Comparison of ENCODE assay signal across 19 cellular contexts in the genomic region with DNA sequence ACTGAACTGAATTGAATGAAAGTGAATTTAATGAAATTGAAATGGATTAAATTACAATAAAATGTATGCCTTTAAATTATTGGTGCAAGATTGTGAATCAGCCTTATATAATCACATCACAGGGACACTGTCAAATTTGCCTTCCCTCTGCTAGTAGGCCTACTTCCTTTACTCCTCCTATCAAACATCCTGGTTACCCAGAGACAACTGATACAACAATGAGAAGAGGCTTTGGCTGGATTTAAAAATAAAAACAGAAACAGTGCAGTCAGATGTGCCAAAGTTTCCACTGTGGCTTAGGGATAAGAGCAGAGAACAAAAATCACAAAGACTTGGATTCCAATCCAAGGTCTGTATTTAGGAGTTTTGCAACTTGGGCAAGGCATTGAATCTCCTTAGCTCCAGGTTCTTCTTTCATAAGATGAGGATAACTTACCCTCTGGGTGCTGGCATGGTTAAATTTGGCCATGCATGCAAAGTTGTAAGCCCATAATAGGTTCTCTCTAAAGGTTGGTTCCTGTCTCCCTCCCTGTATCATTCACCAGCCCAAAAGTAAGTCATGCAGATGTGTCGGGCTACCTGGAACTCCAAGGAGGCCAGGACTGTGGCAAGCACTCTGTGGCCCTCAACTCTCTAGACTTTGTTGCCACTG.
DNase-seq lines count a peak whose midpoint lies in the region; ATAC-seq and TF ChIP-seq lines count a peak whose summit lies in the region.
"Had no signal": no experiment of that assay in that cellular context is flagged by ENCODE, and none has a peak within 500 bp of the region (broad histone marks: within the 10 kb centered on the region; RNA-seq: fewer than 3 reads in every experiment).

No MANE protein-coding gene starts in this region.

- H3K9me3 ChIP-seq in mammary epithelial cell (replicated peaks; ENCODE audit: insufficient read depth, low read length) (no peaks in the 10 kb centered on the region), left ventricle myocardium inferior (replicated peaks) (no peaks in the 10 kb centered on the region), prostate gland (no peaks in the 10 kb centered on the region)
- H3K9me3 ChIP-seq: BLaER1 had no signal

- H3K9me3 Mint-ChIP-seq in MCF 10A (ENCODE audit: unreplicated experiment) = no peaks in the 10 kb centered on the region
- H3K9me3 Mint-ChIP-seq: GM23338, HFFc6 had no signal

- no peaks in the 10 kb centered on the region for H4K20me1 ChIP-seq in mammary epithelial cell (ENCODE audit: insufficient read depth, low read length)
- H4K20me1 ChIP-seq: BLaER1 had no signal

- H3K4me3 ChIP-seq in mammary epithelial cell (replicated peaks in 1 of 3; ENCODE audit: insufficient read depth in 1 of 3, low read depth in 2 of 3, low read length in 3 of 3) (no peak overlapping the region), left ventricle myocardium inferior (no peak overlapping the region), prostate gland (no peak overlapping the region)
- H3K4me3 ChIP-seq: BLaER1, GM23338 had no signal

- H3K4me1 ChIP-seq in mammary epithelial cell (ENCODE audit: insufficient read depth, low read length) (peaks cover 18% of the 10 kb centered on the region), left ventricle myocardium inferior (peaks cover 6% of the 10 kb centered on the region), prostate gland (replicated peaks) (no peaks in the 10 kb centered on the region)
- H3K4me1 ChIP-seq: BLaER1 had no signal

- no peak overlapping the region for H3K4me2 ChIP-seq in mammary epithelial cell (ENCODE audit: insufficient read depth, low read depth, low read length)
- H3K4me2 ChIP-seq: BLaER1, GM23338 had no signal

- H3K9ac ChIP-seq in mammary epithelial cell (ENCODE audit: insufficient read depth, low read length) = no peak overlapping the region
- H3K9ac ChIP-seq: BLaER1 had no signal

- POLR2A ChIA-PET in MCF 10A (lab: Yijun Ruan, JAX) = interaction anchor here (1.7 kb wide), 1 partner anchor 101 kb away, joined by 4 read pairs; no protein-coding TSS in a partner anchor

- H3K4me3 Mint-ChIP-seq in MCF 10A (ENCODE audit: unreplicated experiment) = no peak overlapping the region
- H3K4me3 Mint-ChIP-seq: CD14-positive monocyte; CD4-positive, alpha-beta memory T cell; GM23338; HFFc6 had no signal

- no peaks in the 10 kb centered on the region for H3K36me3 ChIP-seq in mammary epithelial cell (ENCODE audit: insufficient read depth, low read length)
- no peaks in the 10 kb centered on the region for H3K36me3 ChIP-seq in left ventricle myocardium inferior
- no peaks in the 10 kb centered on the region for H3K36me3 ChIP-seq in prostate gland
- H3K36me3 ChIP-seq: BLaER1 had no signal

- no peaks in the 10 kb centered on the region for H3K36me3 Mint-ChIP-seq in MCF 10A (ENCODE audit: insufficient read depth, unreplicated experiment)
- H3K36me3 Mint-ChIP-seq: CD14-positive monocyte; CD4-positive, alpha-beta memory T cell had no signal

- CTCF ChIA-PET in mammary epithelial cell (lab: Charles Lee; ENCODE audit: low non-redundant PET) (no interaction called here), MCF 10A (lab: Yijun Ruan, JAX) (interaction anchor here (0.9 kb wide), 1 partner anchor 115 kb away, joined by 3 read pairs; no protein-coding TSS in a partner anchor)

- DNase-seq in mammary epithelial cell (no peak), MCF 10A (ENCODE audit: unreplicated experiment) (no peak), dermis microvascular lymphatic vessel endothelial cell (ENCODE audit: low read depth in 2 of 2) (peak; percentile 9 to 26), left ventricle myocardium inferior (no peak), lung microvascular endothelial cell (ENCODE audit: low read depth in 2 of 2) (peak; percentile 48 to 57), NCI-H1694 treated with DMSO at 0.1 percent for 48 hours (lab: John Stamatoyannopoulos, UW) (no peak), prostate gland (ENCODE audit: low spot score) (no peak)
- DNase-seq: 8988T; CD4-positive, alpha-beta memory T cell; DMS153; DMS79 treated with DMSO at 0.1 percent for 48 hours; GF-D8; HFFc6 had no signal

- WGBS in mammary epithelial cell (ENCODE audit: low coverage, missing lambda C conversion rate) = 0% methylated on average over 1 of the region's 1 CpG
- 36% methylated on average over 1 of the region's 1 CpG for WGBS in prostate gland

- H3K4me1 Mint-ChIP-seq in MCF 10A (ENCODE audit: insufficient read depth, unreplicated experiment) = peaks cover 13% of the 10 kb centered on the region
- H3K4me1 Mint-ChIP-seq: CD14-positive monocyte; CD4-positive, alpha-beta memory T cell; GM23338 had no signal

- no peaks in the 10 kb centered on the region for H3K27me3 Mint-ChIP-seq in MCF 10A (ENCODE audit: insufficient read depth, unreplicated experiment)
- H3K27me3 Mint-ChIP-seq: CD4-positive, alpha-beta memory T cell had no signal

- no peaks in the 10 kb centered on the region for H3K79me2 ChIP-seq in mammary epithelial cell (ENCODE audit: insufficient read depth, low read length)

- BruUV-seq in mammary epithelial cell (replicated peaks; lab: Mats Ljungman, UMichigan) (no TSS peak), MCF 10A (replicated peaks; lab: Mats Ljungman, UMichigan) (no TSS peak)

- dilution Hi-C loops in mammary epithelial cell (cut with HindIII; ENCODE audit: low sequenced_read_pairs) = no loop called here

- H2AFZ ChIP-seq in mammary epithelial cell (ENCODE audit: low read depth, low read length) = peak overlapping the region; percentile 12
- H2AFZ ChIP-seq: GM23338 had no signal

- no peak for ATAC-seq in HG03378 (IDR thresholded peaks at IDR 0.05; ENCODE audit: unreplicated experiment)
- ATAC-seq: GM23338, HCT116, HepG2 had no signal

- H3K27ac ChIP-seq in mammary epithelial cell (ENCODE audit: insufficient read depth, low read depth, low read length) (no peak overlapping the region), left ventricle myocardium inferior (replicated peaks) (peak overlapping the region; percentile 29), prostate gland (no peak overlapping the region)
- H3K27ac ChIP-seq: BLaER1 had no signal

- in situ Hi-C loops in mammary epithelial cell (cut with MboI; ENCODE audit: low sequenced_read_pairs in 2 of 2) = no loop called here

- no peak overlapping the region for H3K27ac Mint-ChIP-seq in MCF 10A (ENCODE audit: low read depth, unreplicated experiment)
- H3K27ac Mint-ChIP-seq: CD14-positive monocyte; CD4-positive, alpha-beta memory T cell; GM23338; HFFc6 had no signal

- intact Hi-C loops in mammary epithelial cell (cut with micrococcal nuclease) = no loop called here
- intact Hi-C loops in MCF 10A (cut with micrococcal nuclease) = no loop called here
- intact Hi-C loops in left ventricle myocardium inferior (cut with micrococcal nuclease) = no loop called here
- intact Hi-C loops in prostate gland (cut with DNase I) = no loop called here

- no peaks in the 10 kb centered on the region for H3K27me3 ChIP-seq in mammary epithelial cell (ENCODE audit: insufficient read depth, low read length)
- no peaks in the 10 kb centered on the region for H3K27me3 ChIP-seq in left ventricle myocardium inferior (ENCODE audit: low read depth)
- no peaks in the 10 kb centered on the region for H3K27me3 ChIP-seq in prostate gland (replicated peaks; ENCODE audit: insufficient read depth)
- H3K27me3 ChIP-seq: BLaER1 had no signal

- no peak for TF ChIP-seq CTCF in mammary epithelial cell (conservative IDR thresholded peaks at IDR 0.05 in 1 of 2, IDR thresholded peaks at IDR 0.05 in 1 of 2; ENCODE audit: extremely low read depth in 1 of 2, insufficient read depth in 1 of 2, low read depth in 1 of 2, low read length in 2 of 2)
- TF ChIP-seq CTCF in MCF 10A (IDR thresholded peaks at IDR 0.05; ENCODE audit: unreplicated experiment) = no peak
- TF ChIP-seq CTCF in left ventricle myocardium inferior (IDR thresholded peaks at IDR 0.05; ENCODE audit: borderline replicate concordance) = no peak
- TF ChIP-seq CTCF in prostate gland (IDR thresholded peaks at IDR 0.05) = no peak

- TF ChIP-seq POLR2A in prostate gland (IDR thresholded peaks at IDR 0.05) = no peak

Comparison
In these comparisons a context has a peak if more than half of its experiments do, and no peak if none do; other contexts are left out.
1. DNase-seq: peak in dermis microvascular lymphatic vessel endothelial cell (2 of 2) and lung microvascular endothelial cell (2 of 2); none in mammary epithelial cell (single experiment), MCF 10A (single experiment), left ventricle myocardium inferior (single experiment), NCI-H1694 treated with DMSO at 0.1 percent for 48 hours (single experiment) and prostate gland (single experiment).